6 cellular contexts compared by ENCODE assay signal in genomic region chr22:21226901-21227693, GRCh38.
DNase-seq lines count a peak whose midpoint lies in the region; ATAC-seq, FAIRE-seq and TF ChIP-seq lines count a peak whose summit lies in the region.
"Not testable (repeated sequence)": the region's sequence is repeated elsewhere in the genome, so short reads cannot be mapped to it uniquely, and the experiment has no call there.

No MANE protein-coding gene starts in this region.

- H3K4me1 ChIP-seq in HCT116 (ENCODE audit: control insufficient read depth in 1 of 2, insufficient read depth in 2 of 2, low read length in 2 of 2); endodermal cell (ENCODE audit: control insufficient read depth, insufficient read depth, low read length); lower lobe of right lung; pancreas: not testable (repeated sequence)

- H3K4me2 ChIP-seq in HCT116 (ENCODE audit: low read length) = not testable (repeated sequence)

- H3K9me3 ChIP-seq in HCT116 (ENCODE audit: control insufficient read depth in 1 of 2, insufficient read depth in 1 of 2, low read depth in 1 of 2, low read length in 2 of 2); endodermal cell (ENCODE audit: control insufficient read depth, low read length); lower lobe of right lung; pancreas: not testable (repeated sequence)

- not testable (repeated sequence) for H3K4me3 Mint-ChIP-seq in endodermal cell; stimulated activated naive B cell treated with anti-CD40 and anti-IgM and Interleukin-4, amounts not matched to agents 10 μg/mL and 1 μg/mL and 100 μg/mL, for 72 hours

- not testable (repeated sequence) for H3K79me2 ChIP-seq in HCT116 (ENCODE audit: insufficient read depth, low read length)

- H3K27me3 ChIP-seq in HCT116 (ENCODE audit: insufficient read depth, low read length); endodermal cell (ENCODE audit: control insufficient read depth, insufficient read depth, low read length, poor library complexity, severe bottlenecking); lower lobe of right lung (ENCODE audit: low read depth); pancreas: not testable (repeated sequence)

- CTCF ChIA-PET in HCT116 (lab: Charles Lee) = not testable (repeated sequence)

- H3K27ac ChIP-seq in HCT116 (ENCODE audit: low read depth, low read length); endodermal cell (ENCODE audit: low read depth, low read length); lower lobe of right lung; pancreas: not testable (repeated sequence)

- H3K9me2 ChIP-seq in HCT116 (ENCODE audit: insufficient read depth) = not testable (repeated sequence)

- not testable (repeated sequence) for H4K20me1 ChIP-seq in HCT116 (ENCODE audit: insufficient read depth)

- not testable (repeated sequence) for BruUV-seq in HCT116 (replicated peaks; lab: Mats Ljungman, UMichigan)

- not testable (repeated sequence) for DNase-seq in HCT116 (ENCODE audit: low read depth, low spot score)
- DNase-seq in endodermal cell = peak; percentile 17
- peak; percentile 37 for DNase-seq in islet precursor cell
- peak; percentile 9 for DNase-seq in lower lobe of right lung
- DNase-seq in pancreas = peak in 4 of 6 donors; percentile 10 to 50 (median 26)
- peak; percentile 0 for DNase-seq in stimulated activated naive B cell treated with anti-CD40 and anti-IgM and Interleukin-4, amounts not matched to agents 10 μg/mL and 1 μg/mL and 100 μg/mL, for 72 hours

- RAD21 ChIA-PET in HCT116 (lab: Charles Lee; ENCODE audit: low non-redundant PET in 1 of 2, low total read pairs in 2 of 2, uncharacterized antibody in 2 of 2, unreplicated experiment in 2 of 2) = not testable (repeated sequence)

- not testable (repeated sequence) for H3K27me3 Mint-ChIP-seq in endodermal cell (ENCODE audit: insufficient read depth); stimulated activated naive B cell treated with anti-CD40 and anti-IgM and Interleukin-4, amounts not matched to agents 10 μg/mL and 1 μg/mL and 100 μg/mL, for 72 hours

- H3K9me3 Mint-ChIP-seq in endodermal cell; stimulated activated naive B cell treated with anti-CD40 and anti-IgM and Interleukin-4, amounts not matched to agents 10 μg/mL and 1 μg/mL and 100 μg/mL, for 72 hours: not testable (repeated sequence)

- H3K4me1 Mint-ChIP-seq in endodermal cell; stimulated activated naive B cell treated with anti-CD40 and anti-IgM and Interleukin-4, amounts not matched to agents 10 μg/mL and 1 μg/mL and 100 μg/mL, for 72 hours: not testable (repeated sequence)

- not testable (repeated sequence) for TF ChIP-seq CTCF in HCT116 (IDR thresholded peaks at IDR 0.05 in 2 of 3, conservative IDR thresholded peaks at IDR 0.05 in 1 of 3; ENCODE audit: borderline replicate concordance in 1 of 3, insufficient read depth in 1 of 3, low read depth in 2 of 3, low read length in 2 of 3); lower lobe of right lung (IDR thresholded peaks at IDR 0.05); pancreas (IDR thresholded peaks at IDR 0.05)
- peak; percentile 18 for TF ChIP-seq CTCF in endodermal cell (conservative IDR thresholded peaks at IDR 0.05)

- not testable (repeated sequence) for H2AFZ ChIP-seq in HCT116 (ENCODE audit: low read depth, low read length, poor library complexity, severe bottlenecking)

- not testable (repeated sequence) for H3K36me3 ChIP-seq in HCT116 (ENCODE audit: control insufficient read depth in 1 of 2, insufficient read depth in 2 of 2, low read length in 2 of 2); endodermal cell (ENCODE audit: control insufficient read depth, insufficient read depth, low read length); lower lobe of right lung; pancreas

- not testable (repeated sequence) for TF ChIP-seq RAD21 in HCT116 (IDR thresholded peaks at IDR 0.05; ENCODE audit: low read depth)

- not testable (repeated sequence) for H3K4me3 ChIP-seq in HCT116 (replicated peaks in 1 of 2; ENCODE audit: low read depth in 1 of 2, low read length in 2 of 2); endodermal cell (ENCODE audit: low read length); lower lobe of right lung; pancreas

- H3K27ac Mint-ChIP-seq in endodermal cell; stimulated activated naive B cell treated with anti-CD40 and anti-IgM and Interleukin-4, amounts not matched to agents 10 μg/mL and 1 μg/mL and 100 μg/mL, for 72 hours: not testable (repeated sequence)

- ATAC-seq in HCT116; lower lobe of right lung; pancreas; stimulated activated naive B cell treated with anti-CD40 and anti-IgM and Interleukin-4, amounts not matched to agents 10 μg/mL and 1 μg/mL and 100 μg/mL, for 72 hours (replicated peaks): not testable (repeated sequence)

- WGBS in endodermal cell (ENCODE audit: insufficient coverage in 1 of 2, insufficient read length in 1 of 2), 2 experiments = 84% methylated on average over 7 of the region's 16 CpGs; no CpG with 5 or more reads in 1 of the 2 experiments
- 50 to 68% methylated on average over 9 of the region's 16 CpGs for WGBS in pancreas, 2 donors

- not testable (repeated sequence) for H3K9ac ChIP-seq in HCT116 (ENCODE audit: low read length); endodermal cell (ENCODE audit: extremely low read depth, low read length, poor library complexity, severe bottlenecking)

- not testable (repeated sequence) for FAIRE-seq in pancreas (lab: Jason Lieb, UNC)

- H3K36me3 Mint-ChIP-seq in endodermal cell (ENCODE audit: low read depth); stimulated activated naive B cell treated with anti-CD40 and anti-IgM and Interleukin-4, amounts not matched to agents 10 μg/mL and 1 μg/mL and 100 μg/mL, for 72 hours: not testable (repeated sequence)

- POLR2A ChIA-PET in HCT116 (lab: Charles Lee) = not testable (repeated sequence)

- intact Hi-C loops in HCT116 (cut with micrococcal nuclease); lower lobe of right lung (cut with DNase I); pancreas (cut with DNase I): not testable (repeated sequence)

- TF ChIP-seq POLR2A in HCT116 (IDR thresholded peaks at IDR 0.05; ENCODE audit: borderline replicate concordance, extremely low read depth, insufficient read depth, insufficient read length) = not testable (repeated sequence)

TF ChIP-seq in HCT116, 20 proteins besides CTCF, POLR2A, EP300 and RAD21:
- 0 out of 2 replicates have a peak, but pooled peaks have one; percentile 4 for TF ChIP-seq REST (IDR thresholded peaks at IDR 0.05; ENCODE audit: low read depth)
